In the genomic region with DNA sequence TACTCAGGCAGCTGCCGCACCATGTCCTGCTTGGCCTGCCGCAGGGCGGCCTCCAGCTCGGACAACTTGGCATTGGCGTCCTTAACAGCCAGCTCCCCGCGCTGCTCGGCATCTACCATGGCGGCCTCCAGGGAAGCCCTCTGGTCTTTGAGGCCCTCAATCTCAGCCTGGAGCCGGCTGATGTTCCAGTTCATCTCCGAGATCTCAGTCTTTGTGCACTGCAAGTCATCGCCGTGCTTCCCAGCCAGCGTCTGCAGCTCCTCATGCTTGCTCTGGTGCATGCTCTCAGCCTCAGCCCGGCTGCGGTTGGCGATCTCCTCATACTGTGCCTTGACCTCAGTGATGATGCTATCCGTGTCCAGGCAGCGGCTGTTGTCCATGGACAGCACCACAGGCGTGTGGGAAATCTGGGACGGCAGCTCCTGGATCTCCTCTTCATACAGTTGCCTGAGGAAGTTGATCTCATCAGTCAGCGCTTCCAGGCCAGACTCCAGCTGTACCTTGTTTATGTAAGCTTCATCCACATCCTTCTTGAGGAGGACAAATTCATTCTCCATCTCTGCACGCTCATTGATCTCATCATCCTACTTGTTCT, we compare ENCODE assay signal across 31 cellular contexts. TPM values are rescaled to one million over a fixed set of nuclear protein-coding genes. Genes with fewer than 3 reads are reported as not detected.
"Had no signal": no experiment of that assay in that cellular context is flagged by ENCODE, and none has a peak within 500 bp of the region (broad histone marks: within the 10 kb centered on the region; RNA-seq: fewer than 3 reads in every experiment).

No MANE protein-coding gene starts in this region.

- H3K27me3 Mint-ChIP-seq: activated naive CD8-positive, alpha-beta T cell; central memory CD8-positive, alpha-beta T cell; T-helper 17 cell had no signal

- H3K36me3 Mint-ChIP-seq: activated naive CD8-positive, alpha-beta T cell; mesothelial cell of epicardium had no signal

- ATAC-seq: activated CD4-positive, CD25-positive, alpha-beta regulatory T cell treated with anti-CD3 and anti-CD28 coated beads, Interleukin-2, amount 50 U/mL, for 24 hours; activated T-cell treated with anti-CD3 and anti-CD28 coated beads, Interleukin-2, amount 50 U/mL, for 72 hours; gastroesophageal sphincter; left ventricle myocardium superior; psoas muscle; T-helper 17 cell had no signal

- H3K4me3 Mint-ChIP-seq: activated naive CD8-positive, alpha-beta T cell; activated T-cell treated with anti-CD3 and anti-CD28 coated beads, Interleukin-2, amount 50 U/mL, for 72 hours; central memory CD8-positive, alpha-beta T cell; mesothelial cell of epicardium; naive B cell; T-helper 17 cell had no signal

- DNase-seq: activated CD4-positive, alpha-beta T cell treated with anti-CD3 and anti-CD28 coated beads for 48 hours; activated CD4-positive, alpha-beta T cell treated with anti-CD3 and anti-CD28 coated beads, Interleukin-2, amount 50 U/mL, for 48 hours; activated effector memory CD4-positive, alpha-beta T cell treated with Interleukin-2 at 50 U/mL for 16 hours; activated naive CD4-positive, alpha-beta T cell treated with Interleukin-2 at 50 U/mL for 16 hours; activated T-cell treated with anti-CD3 and anti-CD28 coated beads, Interleukin-2, amount 50 U/mL, for 72 hours; effector memory CD4-positive, alpha-beta T cell; erythroblast; islet precursor cell; left ventricle myocardium superior; naive B cell; nucleus accumbens; psoas muscle; stimulated activated CD4-positive, alpha-beta T cell treated with anti-CD3 and anti-CD28 coated beads, Interleukin-15, amount 100 ng/mL, for 24 hours; stimulated activated naive CD4-positive, alpha-beta T cell; T-helper 17 cell; T1000; WERI-Rb-1 had no signal

- H3K27me3 ChIP-seq: ascending aorta, gastroesophageal sphincter, hepatocyte, right atrium auricular region, tibial nerve had no signal

- H3K36me3 ChIP-seq: ascending aorta, gastroesophageal sphincter, right atrium auricular region, tibial nerve, WERI-Rb-1 had no signal

- H2AFZ ChIP-seq: hepatocyte, parathyroid adenoma had no signal

- H3K4me1 Mint-ChIP-seq: mesothelial cell of epicardium had no signal

- H3K9me3 Mint-ChIP-seq: central memory CD8-positive, alpha-beta T cell had no signal

- H3K27ac ChIP-seq: ascending aorta, gastroesophageal sphincter, hepatocyte, parathyroid adenoma, psoas muscle, right atrium auricular region, tibial nerve, WERI-Rb-1 had no signal

- H3K4me1 ChIP-seq: gastroesophageal sphincter, parathyroid adenoma, psoas muscle, right atrium auricular region had no signal

- H3K4me2 ChIP-seq: hepatocyte, smooth muscle cell had no signal

- H3K9me3 ChIP-seq: ascending aorta, gastroesophageal sphincter, psoas muscle, right atrium auricular region, tibial nerve had no signal

- H3K27ac Mint-ChIP-seq: activated naive CD8-positive, alpha-beta T cell; activated T-cell treated with anti-CD3 and anti-CD28 coated beads, Interleukin-2, amount 50 U/mL, for 72 hours; mesothelial cell of epicardium; naive B cell; T-helper 17 cell had no signal

- H3K4me3 ChIP-seq: ascending aorta, gastroesophageal sphincter, hepatocyte, psoas muscle, right atrium auricular region, smooth muscle cell, tibial nerve had no signal

- H3K79me2 ChIP-seq: hepatocyte, parathyroid adenoma had no signal

RNA-seq across cellular contexts. Expression of a gene that starts 15.5 kb away (rescaled TPM):
- total RNA-seq: bronchial epithelial cell, hepatocyte, mesothelial cell of epicardium, smooth muscle cell, temporal lobe had no signal
- polyA plus RNA-seq: hepatocyte, neural cell had no signal
